In genomic region chr5:67824852-67825251, GRCh38 we compare ENCODE assay signal across 1 cellular context.
A peak's percentile ranks its signal among the peaks of the same experiment; 100 is the strongest.
TF ChIP-seq lines count a peak whose summit lies in the region.

No MANE protein-coding gene starts in this region.

TF ChIP-seq in A549, 52 proteins besides CTCF, POLR2A, EP300 and RAD21 (continued from another document):
- TF ChIP-seq NFE2L2 (conservative IDR thresholded peaks at IDR 0.05; ENCODE audit: low read length) (no peak), MAFK (IDR thresholded peaks at IDR 0.05; ENCODE audit: partially characterized antibody) (peak; percentile 80)
